In genomic region chr5:139647406-139648204, GRCh38 we compare ENCODE assay signal across 1 cellular context.
TF ChIP-seq lines count a peak whose summit lies in the region.

No MANE protein-coding gene starts in this region.

TF ChIP-seq in HepG2, 621 proteins besides CTCF, POLR2A, EP300 and RAD21 (continued from another document and continues in another):
- TF ChIP-seq NFRKB (IDR thresholded peaks at IDR 0.05) (no peak), IKZF5 (CRISPR knock-in tag; IDR thresholded peaks at IDR 0.05) (0 out of 2 replicates have a peak, but pooled peaks have one; percentile 7), REL (CRISPR knock-in tag; conservative IDR thresholded peaks at IDR 0.05) (no peak), ARHGAP35 (CRISPR knock-in tag; IDR thresholded peaks at IDR 0.05; ENCODE audit: borderline replicate concordance) (no peak), ZNF572 (CRISPR knock-in tag; IDR thresholded peaks at IDR 0.05) (no peak), ELF1 (CRISPR knock-in tag; IDR thresholded peaks at IDR 0.05) (no peak), SATB2 (CRISPR knock-in tag; IDR thresholded peaks at IDR 0.05) (0 out of 2 replicates have a peak, but pooled peaks have one; percentile 10), KAT8 (CRISPR knock-in tag; IDR thresholded peaks at IDR 0.05) (no peak), SIX4 (CRISPR knock-in tag; IDR thresholded peaks at IDR 0.05) (no peak), ZSCAN30 (CRISPR knock-in tag; IDR thresholded peaks at IDR 0.05) (no peak), FOSL2 (CRISPR knock-in tag; IDR thresholded peaks at IDR 0.05) (no peak), NR2F2 (IDR thresholded peaks at IDR 0.05; ENCODE audit: borderline replicate concordance, low read depth) (peak; percentile 5; the same call in 1 of the 2 replicates), ZBTB1 (CRISPR knock-in tag; IDR thresholded peaks at IDR 0.05; ENCODE audit: borderline replicate concordance) (no peak), ZBTB3 (CRISPR knock-in tag; IDR thresholded peaks at IDR 0.05; ENCODE audit: borderline replicate concordance, low read depth) (no peak), ZNF431 (CRISPR knock-in tag; IDR thresholded peaks at IDR 0.05; ENCODE audit: borderline replicate concordance, low read depth) (no peak), ZNF264 (CRISPR knock-in tag; IDR thresholded peaks at IDR 0.05) (no peak), ZNF629 (CRISPR knock-in tag; conservative IDR thresholded peaks at IDR 0.05) (peak; percentile 96), NR2C2 (CRISPR knock-in tag; IDR thresholded peaks at IDR 0.05; ENCODE audit: borderline replicate concordance) (no peak), ZNF777 (CRISPR knock-in tag; IDR thresholded peaks at IDR 0.05) (peak; percentile 2; the same call in 1 of the 2 replicates), ZNF362 (CRISPR knock-in tag; IDR thresholded peaks at IDR 0.05; ENCODE audit: borderline replicate concordance) (0 out of 2 replicates have a peak, but pooled peaks have one; percentile 28), EHMT2 (IDR thresholded peaks at IDR 0.05; ENCODE audit: borderline replicate concordance, low read depth, low read length) (no peak), HDAC1 (CRISPR knock-in tag; IDR thresholded peaks at IDR 0.05) (peak; percentile 40), ZNF543 (CRISPR knock-in tag; IDR thresholded peaks at IDR 0.05) (no peak), HINFP (CRISPR knock-in tag; IDR thresholded peaks at IDR 0.05; ENCODE audit: low read depth) (no peak), CHCHD3 (CRISPR knock-in tag; IDR thresholded peaks at IDR 0.05) (no peak), PRDM4 (CRISPR knock-in tag; IDR thresholded peaks at IDR 0.05; ENCODE audit: borderline replicate concordance) (no peak), PHF8 (CRISPR knock-in tag; IDR thresholded peaks at IDR 0.05) (peak; percentile 5; the same call in 1 of the 2 replicates), ZNF468 (CRISPR knock-in tag; IDR thresholded peaks at IDR 0.05) (no peak), ZMYM3 (CRISPR knock-in tag; IDR thresholded peaks at IDR 0.05) (peak; percentile 49; the same call in 1 of the 2 replicates), AGO1 (IDR thresholded peaks at IDR 0.05; ENCODE audit: low read depth, low read length, poor library complexity, severe bottlenecking) (no peak), ZSCAN20 (CRISPR knock-in tag; IDR thresholded peaks at IDR 0.05; ENCODE audit: borderline replicate concordance) (0 out of 2 replicates have a peak, but pooled peaks have one; percentile 15), KDM5B (CRISPR knock-in tag; IDR thresholded peaks at IDR 0.05; ENCODE audit: borderline replicate concordance) (0 out of 2 replicates have a peak, but pooled peaks have one; percentile 1), ZNF205 (CRISPR knock-in tag; IDR thresholded peaks at IDR 0.05) (no peak), ZMYM4 (CRISPR knock-in tag; IDR thresholded peaks at IDR 0.05) (0 out of 2 replicates have a peak, but pooled peaks have one; percentile 7), FOXM1 (CRISPR knock-in tag; IDR thresholded peaks at IDR 0.05) (no peak), ZNF124 (CRISPR knock-in tag; IDR thresholded peaks at IDR 0.05) (0 out of 2 replicates have a peak, but pooled peaks have one; percentile 13), ZSCAN12 (CRISPR knock-in tag; IDR thresholded peaks at IDR 0.05) (no peak), ZNF816 (CRISPR knock-in tag; IDR thresholded peaks at IDR 0.05; ENCODE audit: borderline replicate concordance) (peak; percentile 63; the same call in 1 of the 2 replicates), KDM1A (CRISPR knock-in tag; IDR thresholded peaks at IDR 0.05) (peak; percentile 54; the same call in 1 of the 2 replicates), RBM22 (optimal IDR thresholded peaks at IDR 0.05; ENCODE audit: low read length) (no peak), HNRNPL (IDR thresholded peaks at IDR 0.05; ENCODE audit: low read depth, low read length) (0 out of 2 replicates have a peak, but pooled peaks have one; percentile 21), RCOR2 (CRISPR knock-in tag; IDR thresholded peaks at IDR 0.05) (no peak), KLF6 (CRISPR knock-in tag; IDR thresholded peaks at IDR 0.05) (no peak), MXD3 (CRISPR knock-in tag; IDR thresholded peaks at IDR 0.05) (no peak), PRMT3 (CRISPR knock-in tag; IDR thresholded peaks at IDR 0.05; ENCODE audit: borderline replicate concordance, low read depth) (no peak), MAZ (IDR thresholded peaks at IDR 0.05; ENCODE audit: borderline replicate concordance, low read depth, low read length) (no peak), MAZ (CRISPR knock-in tag; IDR thresholded peaks at IDR 0.05; ENCODE audit: low read depth) (no peak)
- TF ChIP-seq, protein P1, sequence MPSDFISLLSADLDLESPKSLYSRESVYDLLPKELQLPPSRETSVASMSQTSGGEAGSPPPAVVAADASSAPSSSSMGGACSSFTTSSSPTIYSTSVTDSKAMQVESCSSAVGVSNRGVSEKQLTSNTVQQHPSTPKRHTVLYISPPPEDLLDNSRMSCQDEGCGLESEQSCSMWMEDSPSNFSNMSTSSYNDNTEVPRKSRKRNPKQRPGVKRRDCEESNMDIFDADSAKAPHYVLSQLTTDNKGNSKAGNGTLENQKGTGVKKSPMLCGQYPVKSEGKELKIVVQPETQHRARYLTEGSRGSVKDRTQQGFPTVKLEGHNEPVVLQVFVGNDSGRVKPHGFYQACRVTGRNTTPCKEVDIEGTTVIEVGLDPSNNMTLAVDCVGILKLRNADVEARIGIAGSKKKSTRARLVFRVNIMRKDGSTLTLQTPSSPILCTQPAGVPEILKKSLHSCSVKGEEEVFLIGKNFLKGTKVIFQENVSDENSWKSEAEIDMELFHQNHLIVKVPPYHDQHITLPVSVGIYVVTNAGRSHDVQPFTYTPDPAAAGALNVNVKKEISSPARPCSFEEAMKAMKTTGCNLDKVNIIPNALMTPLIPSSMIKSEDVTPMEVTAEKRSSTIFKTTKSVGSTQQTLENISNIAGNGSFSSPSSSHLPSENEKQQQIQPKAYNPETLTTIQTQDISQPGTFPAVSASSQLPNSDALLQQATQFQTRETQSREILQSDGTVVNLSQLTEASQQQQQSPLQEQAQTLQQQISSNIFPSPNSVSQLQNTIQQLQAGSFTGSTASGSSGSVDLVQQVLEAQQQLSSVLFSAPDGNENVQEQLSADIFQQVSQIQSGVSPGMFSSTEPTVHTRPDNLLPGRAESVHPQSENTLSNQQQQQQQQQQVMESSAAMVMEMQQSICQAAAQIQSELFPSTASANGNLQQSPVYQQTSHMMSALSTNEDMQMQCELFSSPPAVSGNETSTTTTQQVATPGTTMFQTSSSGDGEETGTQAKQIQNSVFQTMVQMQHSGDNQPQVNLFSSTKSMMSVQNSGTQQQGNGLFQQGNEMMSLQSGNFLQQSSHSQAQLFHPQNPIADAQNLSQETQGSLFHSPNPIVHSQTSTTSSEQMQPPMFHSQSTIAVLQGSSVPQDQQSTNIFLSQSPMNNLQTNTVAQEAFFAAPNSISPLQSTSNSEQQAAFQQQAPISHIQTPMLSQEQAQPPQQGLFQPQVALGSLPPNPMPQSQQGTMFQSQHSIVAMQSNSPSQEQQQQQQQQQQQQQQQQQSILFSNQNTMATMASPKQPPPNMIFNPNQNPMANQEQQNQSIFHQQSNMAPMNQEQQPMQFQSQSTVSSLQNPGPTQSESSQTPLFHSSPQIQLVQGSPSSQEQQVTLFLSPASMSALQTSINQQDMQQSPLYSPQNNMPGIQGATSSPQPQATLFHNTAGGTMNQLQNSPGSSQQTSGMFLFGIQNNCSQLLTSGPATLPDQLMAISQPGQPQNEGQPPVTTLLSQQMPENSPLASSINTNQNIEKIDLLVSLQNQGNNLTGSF (CRISPR knock-in tag; IDR thresholded peaks at IDR 0.05): no peak
- TF ChIP-seq, protein P2, sequence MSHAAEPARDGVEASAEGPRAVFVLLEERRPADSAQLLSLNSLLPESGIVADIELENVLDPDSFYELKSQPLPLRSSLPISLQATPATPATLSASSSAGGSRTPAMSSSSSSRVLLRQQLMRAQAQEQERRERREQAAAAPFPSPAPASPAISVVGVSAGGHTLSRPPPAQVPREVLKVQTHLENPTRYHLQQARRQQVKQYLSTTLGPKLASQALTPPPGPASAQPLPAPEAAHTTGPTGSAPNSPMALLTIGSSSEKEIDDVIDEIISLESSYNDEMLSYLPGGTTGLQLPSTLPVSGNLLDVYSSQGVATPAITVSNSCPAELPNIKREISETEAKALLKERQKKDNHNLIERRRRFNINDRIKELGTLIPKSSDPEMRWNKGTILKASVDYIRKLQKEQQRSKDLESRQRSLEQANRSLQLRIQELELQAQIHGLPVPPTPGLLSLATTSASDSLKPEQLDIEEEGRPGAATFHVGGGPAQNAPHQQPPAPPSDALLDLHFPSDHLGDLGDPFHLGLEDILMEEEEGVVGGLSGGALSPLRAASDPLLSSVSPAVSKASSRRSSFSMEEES (CRISPR knock-in tag; IDR thresholded peaks at IDR 0.05): no peak
- TF ChIP-seq, protein P3, sequence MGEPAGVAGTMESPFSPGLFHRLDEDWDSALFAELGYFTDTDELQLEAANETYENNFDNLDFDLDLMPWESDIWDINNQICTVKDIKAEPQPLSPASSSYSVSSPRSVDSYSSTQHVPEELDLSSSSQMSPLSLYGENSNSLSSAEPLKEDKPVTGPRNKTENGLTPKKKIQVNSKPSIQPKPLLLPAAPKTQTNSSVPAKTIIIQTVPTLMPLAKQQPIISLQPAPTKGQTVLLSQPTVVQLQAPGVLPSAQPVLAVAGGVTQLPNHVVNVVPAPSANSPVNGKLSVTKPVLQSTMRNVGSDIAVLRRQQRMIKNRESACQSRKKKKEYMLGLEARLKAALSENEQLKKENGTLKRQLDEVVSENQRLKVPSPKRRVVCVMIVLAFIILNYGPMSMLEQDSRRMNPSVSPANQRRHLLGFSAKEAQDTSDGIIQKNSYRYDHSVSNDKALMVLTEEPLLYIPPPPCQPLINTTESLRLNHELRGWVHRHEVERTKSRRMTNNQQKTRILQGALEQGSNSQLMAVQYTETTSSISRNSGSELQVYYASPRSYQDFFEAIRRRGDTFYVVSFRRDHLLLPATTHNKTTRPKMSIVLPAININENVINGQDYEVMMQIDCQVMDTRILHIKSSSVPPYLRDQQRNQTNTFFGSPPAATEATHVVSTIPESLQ (CRISPR knock-in tag; conservative IDR thresholded peaks at IDR 0.05): no peak
- TF ChIP-seq, protein P4, sequence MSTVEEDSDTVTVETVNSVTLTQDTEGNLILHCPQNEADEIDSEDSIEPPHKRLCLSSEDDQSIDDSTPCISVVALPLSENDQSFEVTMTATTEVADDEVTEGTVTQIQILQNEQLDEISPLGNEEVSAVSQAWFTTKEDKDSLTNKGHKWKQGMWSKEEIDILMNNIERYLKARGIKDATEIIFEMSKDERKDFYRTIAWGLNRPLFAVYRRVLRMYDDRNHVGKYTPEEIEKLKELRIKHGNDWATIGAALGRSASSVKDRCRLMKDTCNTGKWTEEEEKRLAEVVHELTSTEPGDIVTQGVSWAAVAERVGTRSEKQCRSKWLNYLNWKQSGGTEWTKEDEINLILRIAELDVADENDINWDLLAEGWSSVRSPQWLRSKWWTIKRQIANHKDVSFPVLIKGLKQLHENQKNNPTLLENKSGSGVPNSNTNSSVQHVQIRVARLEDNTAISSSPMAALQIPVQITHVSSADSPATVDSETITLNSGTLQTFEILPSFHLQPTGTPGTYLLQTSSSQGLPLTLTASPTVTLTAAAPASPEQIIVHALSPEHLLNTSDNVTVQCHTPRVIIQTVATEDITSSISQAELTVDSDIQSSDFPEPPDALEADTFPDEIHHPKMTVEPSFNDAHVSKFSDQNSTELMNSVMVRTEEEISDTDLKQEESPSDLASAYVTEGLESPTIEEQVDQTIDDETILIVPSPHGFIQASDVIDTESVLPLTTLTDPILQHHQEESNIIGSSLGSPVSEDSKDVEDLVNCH (CRISPR knock-in tag; IDR thresholded peaks at IDR 0.05): no peak
